Comparison of ENCODE assay signal across 10 cellular contexts in the genomic region with DNA sequence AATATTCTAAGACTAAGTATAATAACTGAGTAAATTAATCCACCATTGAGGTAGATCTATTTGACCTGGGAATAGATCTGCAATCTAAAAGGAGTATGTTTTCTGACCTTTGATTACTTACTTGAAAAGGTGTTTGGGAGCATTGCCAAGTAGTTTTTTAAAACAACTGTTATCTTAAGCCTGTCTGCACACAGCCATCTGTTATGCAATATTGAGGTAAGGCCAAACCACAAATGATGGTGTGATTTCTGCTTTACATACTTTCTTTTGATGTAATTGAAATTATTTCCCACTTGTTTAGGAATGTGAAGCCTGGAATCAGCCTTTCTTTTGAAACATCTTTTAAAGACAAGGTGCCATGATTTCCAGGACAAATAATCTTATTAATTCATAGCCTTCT.
DNase-seq lines count a peak whose midpoint lies in the region; ATAC-seq and TF ChIP-seq lines count a peak whose summit lies in the region.
"Had no signal": no experiment of that assay in that cellular context is flagged by ENCODE, and none has a peak within 500 bp of the region (broad histone marks: within the 10 kb centered on the region; RNA-seq: fewer than 3 reads in every experiment).

No MANE protein-coding gene starts in this region.

- H3K4me3 ChIP-seq in astrocyte of the spinal cord (ENCODE audit: low read depth, low read length) (no peak overlapping the region), liver (ENCODE audit: low read depth in 1 of 3, low read length in 3 of 3) (no peak overlapping the region)
- H3K4me3 ChIP-seq: skin epidermis had no signal

- H3K9me3 ChIP-seq in liver (ENCODE audit: control insufficient read depth in 4 of 4, low read length in 3 of 4): no peaks in the 10 kb centered on the region

- in situ Hi-C loops in astrocyte of the spinal cord (cut with HindIII; ENCODE audit: low sequenced_read_pairs): no loop called here

- no peaks in the 10 kb centered on the region for H3K27me3 ChIP-seq in liver (ENCODE audit: control insufficient read depth in 4 of 4, insufficient read depth in 4 of 4, low read length in 3 of 4)

- H3K27ac ChIP-seq in liver (ENCODE audit: low read depth in 1 of 2, low read length in 2 of 2): no peak overlapping the region
- H3K27ac ChIP-seq: skin epidermis had no signal

- H3K36me3 ChIP-seq in liver (ENCODE audit: control insufficient read depth in 4 of 4, insufficient read depth in 3 of 4, low read depth in 1 of 4, low read length in 3 of 4): peaks cover 3 to 13% (median 11%) of the 10 kb centered on the region in 4 donors

- TF ChIP-seq CTCF in astrocyte of the spinal cord (IDR thresholded peaks at IDR 0.05; ENCODE audit: low read depth, low read length): no peak
- no peak for TF ChIP-seq CTCF in liver (IDR thresholded peaks at IDR 0.05; ENCODE audit: low read depth, low read length, missing input control)

- no peak for ATAC-seq in HG02981 (IDR thresholded peaks at IDR 0.05; ENCODE audit: unreplicated experiment)

- DNase-seq in DMS79 (lab: John Stamatoyannopoulos, UW): peak; percentile 43
- DNase-seq in NAMALWA (ENCODE audit: low spot score): peak; percentile 24
- DNase-seq in astrocyte of the spinal cord (ENCODE audit: low read depth, low spot score): peak; percentile 70
- no peak for DNase-seq in ecto neural progenitor cell (ENCODE audit: low spot score)
- DNase-seq in NCI-H774 (lab: John Stamatoyannopoulos, UW): no peak
- DNase-seq in activated naive CD4-positive, alpha-beta T cell (lab: John Stamatoyannopoulos, UW): no peak
- DNase-seq: activated CD4-positive, alpha-beta memory T cell treated with anti-CD3 and anti-CD28 coated beads for 36 hours had no signal

- H3K9ac ChIP-seq in liver (ENCODE audit: low read depth in 1 of 2, low read length in 2 of 2): no peak overlapping the region

- H3K4me1 ChIP-seq in liver (ENCODE audit: control insufficient read depth in 4 of 4, insufficient read depth in 4 of 4, low read length in 3 of 4): peaks cover 0 to 15% (median 4%) of the 10 kb centered on the region in 4 donors

- peak in 1 of 2 donors; percentile 25 for TF ChIP-seq RAD21 in liver (IDR thresholded peaks at IDR 0.05)

TF ChIP-seq in liver, 16 proteins besides CTCF, POLR2A, EP300 and RAD21:
- TF ChIP-seq EGR1 (IDR thresholded peaks at IDR 0.05; ENCODE audit: low read depth in 2 of 2): no peak
- TF ChIP-seq NR2F2 (IDR thresholded peaks at IDR 0.05): no peak
- TF ChIP-seq, protein P1, sequence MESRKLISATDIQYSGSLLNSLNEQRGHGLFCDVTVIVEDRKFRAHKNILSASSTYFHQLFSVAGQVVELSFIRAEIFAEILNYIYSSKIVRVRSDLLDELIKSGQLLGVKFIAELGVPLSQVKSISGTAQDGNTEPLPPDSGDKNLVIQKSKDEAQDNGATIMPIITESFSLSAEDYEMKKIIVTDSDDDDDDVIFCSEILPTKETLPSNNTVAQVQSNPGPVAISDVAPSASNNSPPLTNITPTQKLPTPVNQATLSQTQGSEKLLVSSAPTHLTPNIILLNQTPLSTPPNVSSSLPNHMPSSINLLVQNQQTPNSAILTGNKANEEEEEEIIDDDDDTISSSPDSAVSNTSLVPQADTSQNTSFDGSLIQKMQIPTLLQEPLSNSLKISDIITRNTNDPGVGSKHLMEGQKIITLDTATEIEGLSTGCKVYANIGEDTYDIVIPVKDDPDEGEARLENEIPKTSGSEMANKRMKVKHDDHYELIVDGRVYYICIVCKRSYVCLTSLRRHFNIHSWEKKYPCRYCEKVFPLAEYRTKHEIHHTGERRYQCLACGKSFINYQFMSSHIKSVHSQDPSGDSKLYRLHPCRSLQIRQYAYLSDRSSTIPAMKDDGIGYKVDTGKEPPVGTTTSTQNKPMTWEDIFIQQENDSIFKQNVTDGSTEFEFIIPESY (IDR thresholded peaks at IDR 0.05): peak; percentile 61
- no peak for TF ChIP-seq FOXA1 (IDR thresholded peaks at IDR 0.05)
- TF ChIP-seq HNF4A (conservative IDR thresholded peaks at IDR 0.05): peak; percentile 69 to 77
- TF ChIP-seq HNF4G (IDR thresholded peaks at IDR 0.05): no peak
- no peak for TF ChIP-seq TAF1 (conservative IDR thresholded peaks at IDR 0.05)
- TF ChIP-seq JUND (IDR thresholded peaks at IDR 0.05): peak in 1 of 2 donors; percentile 52
- TF ChIP-seq GABPA (IDR thresholded peaks at IDR 0.05 in 1 of 2, conservative IDR thresholded peaks at IDR 0.05 in 1 of 2): peak in 1 of 2 donors; percentile 17
- TF ChIP-seq SP1 (IDR thresholded peaks at IDR 0.05): peak; percentile 30
- TF ChIP-seq, protein P2, sequence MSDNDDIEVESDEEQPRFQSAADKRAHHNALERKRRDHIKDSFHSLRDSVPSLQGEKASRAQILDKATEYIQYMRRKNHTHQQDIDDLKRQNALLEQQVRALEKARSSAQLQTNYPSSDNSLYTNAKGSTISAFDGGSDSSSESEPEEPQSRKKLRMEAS (IDR thresholded peaks at IDR 0.05): peak; percentile 45
- TF ChIP-seq, protein P3, sequence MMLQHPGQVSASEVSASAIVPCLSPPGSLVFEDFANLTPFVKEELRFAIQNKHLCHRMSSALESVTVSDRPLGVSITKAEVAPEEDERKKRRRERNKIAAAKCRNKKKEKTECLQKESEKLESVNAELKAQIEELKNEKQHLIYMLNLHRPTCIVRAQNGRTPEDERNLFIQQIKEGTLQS (IDR thresholded peaks at IDR 0.05): no peak
- TF ChIP-seq, protein P4, sequence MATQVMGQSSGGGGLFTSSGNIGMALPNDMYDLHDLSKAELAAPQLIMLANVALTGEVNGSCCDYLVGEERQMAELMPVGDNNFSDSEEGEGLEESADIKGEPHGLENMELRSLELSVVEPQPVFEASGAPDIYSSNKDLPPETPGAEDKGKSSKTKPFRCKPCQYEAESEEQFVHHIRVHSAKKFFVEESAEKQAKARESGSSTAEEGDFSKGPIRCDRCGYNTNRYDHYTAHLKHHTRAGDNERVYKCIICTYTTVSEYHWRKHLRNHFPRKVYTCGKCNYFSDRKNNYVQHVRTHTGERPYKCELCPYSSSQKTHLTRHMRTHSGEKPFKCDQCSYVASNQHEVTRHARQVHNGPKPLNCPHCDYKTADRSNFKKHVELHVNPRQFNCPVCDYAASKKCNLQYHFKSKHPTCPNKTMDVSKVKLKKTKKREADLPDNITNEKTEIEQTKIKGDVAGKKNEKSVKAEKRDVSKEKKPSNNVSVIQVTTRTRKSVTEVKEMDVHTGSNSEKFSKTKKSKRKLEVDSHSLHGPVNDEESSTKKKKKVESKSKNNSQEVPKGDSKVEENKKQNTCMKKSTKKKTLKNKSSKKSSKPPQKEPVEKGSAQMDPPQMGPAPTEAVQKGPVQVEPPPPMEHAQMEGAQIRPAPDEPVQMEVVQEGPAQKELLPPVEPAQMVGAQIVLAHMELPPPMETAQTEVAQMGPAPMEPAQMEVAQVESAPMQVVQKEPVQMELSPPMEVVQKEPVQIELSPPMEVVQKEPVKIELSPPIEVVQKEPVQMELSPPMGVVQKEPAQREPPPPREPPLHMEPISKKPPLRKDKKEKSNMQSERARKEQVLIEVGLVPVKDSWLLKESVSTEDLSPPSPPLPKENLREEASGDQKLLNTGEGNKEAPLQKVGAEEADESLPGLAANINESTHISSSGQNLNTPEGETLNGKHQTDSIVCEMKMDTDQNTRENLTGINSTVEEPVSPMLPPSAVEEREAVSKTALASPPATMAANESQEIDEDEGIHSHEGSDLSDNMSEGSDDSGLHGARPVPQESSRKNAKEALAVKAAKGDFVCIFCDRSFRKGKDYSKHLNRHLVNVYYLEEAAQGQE (IDR thresholded peaks at IDR 0.05): no peak
- TF ChIP-seq YY1 (IDR thresholded peaks at IDR 0.05): peak; percentile 44
- peak; percentile 35 to 57 for TF ChIP-seq RXRA (IDR thresholded peaks at IDR 0.05)
- peak; percentile 53 for TF ChIP-seq FOXA2 (IDR thresholded peaks at IDR 0.05)
TF ChIP-seq in liver: peak in this region for 9.

Comparison
In these comparisons a context has a peak if more than half of its experiments do, and no peak if none do; other contexts are left out.
1. DNase-seq: peak in DMS79 (single experiment), NAMALWA (single experiment) and astrocyte of the spinal cord (single experiment); none in ecto neural progenitor cell (single experiment), NCI-H774 (single experiment) and activated naive CD4-positive, alpha-beta T cell (0 of 4).